2 cellular contexts compared by ENCODE assay signal in the genomic region with DNA sequence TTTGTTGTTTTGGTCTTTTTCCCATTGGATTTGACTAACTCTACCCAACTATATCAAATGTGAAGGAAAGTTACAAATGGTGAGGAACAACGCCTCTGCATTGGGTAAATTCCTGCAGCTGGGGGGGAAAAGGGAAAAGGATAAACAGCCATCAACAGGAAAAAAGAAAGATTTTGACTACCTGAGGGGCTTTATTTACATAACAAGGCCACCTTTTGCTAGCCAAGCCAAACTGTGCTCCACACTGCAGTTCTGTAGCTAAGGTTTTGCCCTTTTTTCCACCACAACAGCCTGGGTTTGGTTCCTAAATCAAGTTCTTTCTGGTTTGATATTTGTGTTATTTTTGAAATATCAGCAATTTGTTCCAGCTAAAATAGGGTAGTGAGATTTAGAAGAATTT.
TF ChIP-seq lines count a peak whose summit lies in the region.

No MANE protein-coding gene starts in this region.

TF ChIP-seq in GM23338, 12 proteins besides CTCF, POLR2A, EP300 and RAD21:
- TF ChIP-seq, protein P1, sequence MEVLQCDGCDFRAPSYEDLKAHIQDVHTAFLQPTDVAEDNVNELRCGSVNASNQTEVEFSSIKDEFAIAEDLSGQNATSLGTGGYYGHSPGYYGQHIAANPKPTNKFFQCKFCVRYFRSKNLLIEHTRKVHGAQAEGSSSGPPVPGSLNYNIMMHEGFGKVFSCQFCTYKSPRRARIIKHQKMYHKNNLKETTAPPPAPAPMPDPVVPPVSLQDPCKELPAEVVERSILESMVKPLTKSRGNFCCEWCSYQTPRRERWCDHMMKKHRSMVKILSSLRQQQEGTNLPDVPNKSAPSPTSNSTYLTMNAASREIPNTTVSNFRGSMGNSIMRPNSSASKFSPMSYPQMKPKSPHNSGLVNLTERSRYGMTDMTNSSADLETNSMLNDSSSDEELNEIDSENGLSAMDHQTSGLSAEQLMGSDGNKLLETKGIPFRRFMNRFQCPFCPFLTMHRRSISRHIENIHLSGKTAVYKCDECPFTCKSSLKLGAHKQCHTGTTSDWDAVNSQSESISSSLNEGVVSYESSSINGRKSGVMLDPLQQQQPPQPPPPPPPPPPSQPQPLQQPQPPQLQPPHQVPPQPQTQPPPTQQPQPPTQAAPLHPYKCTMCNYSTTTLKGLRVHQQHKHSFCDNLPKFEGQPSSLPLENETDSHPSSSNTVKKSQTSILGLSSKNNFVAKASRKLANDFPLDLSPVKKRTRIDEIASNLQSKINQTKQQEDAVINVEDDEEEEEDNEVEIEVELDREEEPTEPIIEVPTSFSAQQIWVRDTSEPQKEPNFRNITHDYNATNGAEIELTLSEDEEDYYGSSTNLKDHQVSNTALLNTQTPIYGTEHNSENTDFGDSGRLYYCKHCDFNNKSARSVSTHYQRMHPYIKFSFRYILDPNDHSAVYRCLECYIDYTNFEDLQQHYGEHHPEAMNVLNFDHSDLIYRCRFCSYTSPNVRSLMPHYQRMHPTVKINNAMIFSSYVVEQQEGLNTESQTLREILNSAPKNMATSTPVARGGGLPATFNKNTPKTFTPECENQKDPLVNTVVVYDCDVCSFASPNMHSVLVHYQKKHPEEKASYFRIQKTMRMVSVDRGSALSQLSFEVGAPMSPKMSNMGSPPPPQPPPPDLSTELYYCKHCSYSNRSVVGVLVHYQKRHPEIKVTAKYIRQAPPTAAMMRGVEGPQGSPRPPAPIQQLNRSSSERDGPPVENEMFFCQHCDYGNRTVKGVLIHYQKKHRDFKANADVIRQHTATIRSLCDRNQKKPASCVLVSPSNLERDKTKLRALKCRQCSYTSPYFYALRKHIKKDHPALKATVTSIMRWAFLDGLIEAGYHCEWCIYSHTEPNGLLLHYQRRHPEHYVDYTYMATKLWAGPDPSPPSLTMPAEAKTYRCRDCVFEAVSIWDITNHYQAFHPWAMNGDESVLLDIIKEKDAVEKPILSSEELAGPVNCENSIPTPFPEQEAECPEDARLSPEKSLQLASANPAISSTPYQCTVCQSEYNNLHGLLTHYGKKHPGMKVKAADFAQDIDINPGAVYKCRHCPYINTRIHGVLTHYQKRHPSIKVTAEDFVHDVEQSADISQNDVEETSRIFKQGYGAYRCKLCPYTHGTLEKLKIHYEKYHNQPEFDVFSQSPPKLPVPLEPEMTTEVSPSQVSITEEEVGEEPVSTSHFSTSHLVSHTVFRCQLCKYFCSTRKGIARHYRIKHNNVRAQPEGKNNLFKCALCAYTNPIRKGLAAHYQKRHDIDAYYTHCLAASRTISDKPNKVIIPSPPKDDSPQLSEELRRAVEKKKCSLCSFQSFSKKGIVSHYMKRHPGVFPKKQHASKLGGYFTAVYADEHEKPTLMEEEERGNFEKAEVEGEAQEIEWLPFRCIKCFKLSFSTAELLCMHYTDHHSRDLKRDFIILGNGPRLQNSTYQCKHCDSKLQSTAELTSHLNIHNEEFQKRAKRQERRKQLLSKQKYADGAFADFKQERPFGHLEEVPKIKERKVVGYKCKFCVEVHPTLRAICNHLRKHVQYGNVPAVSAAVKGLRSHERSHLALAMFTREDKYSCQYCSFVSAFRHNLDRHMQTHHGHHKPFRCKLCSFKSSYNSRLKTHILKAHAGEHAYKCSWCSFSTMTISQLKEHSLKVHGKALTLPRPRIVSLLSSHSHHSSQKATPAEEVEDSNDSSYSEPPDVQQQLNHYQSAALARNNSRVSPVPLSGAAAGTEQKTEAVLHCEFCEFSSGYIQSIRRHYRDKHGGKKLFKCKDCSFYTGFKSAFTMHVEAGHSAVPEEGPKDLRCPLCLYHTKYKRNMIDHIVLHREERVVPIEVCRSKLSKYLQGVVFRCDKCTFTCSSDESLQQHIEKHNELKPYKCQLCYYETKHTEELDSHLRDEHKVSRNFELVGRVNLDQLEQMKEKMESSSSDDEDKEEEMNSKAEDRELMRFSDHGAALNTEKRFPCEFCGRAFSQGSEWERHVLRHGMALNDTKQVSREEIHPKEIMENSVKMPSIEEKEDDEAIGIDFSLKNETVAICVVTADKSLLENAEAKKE (CRISPR knock-in tag; IDR thresholded peaks at IDR 0.05), result 0 out of 2 replicates have a peak, but pooled peaks have one; percentile 6
- no peak for TF ChIP-seq CREB1 (CRISPR knock-in tag; IDR thresholded peaks at IDR 0.05; ENCODE audit: low read depth)
- peak; percentile 94 for TF ChIP-seq NANOG (IDR thresholded peaks at IDR 0.05; ENCODE audit: borderline replicate concordance)
- no peak for TF ChIP-seq ZNF331 (CRISPR knock-in tag; IDR thresholded peaks at IDR 0.05; ENCODE audit: low read depth)
- no peak for TF ChIP-seq STAT1 (IDR thresholded peaks at IDR 0.05; ENCODE audit: unreplicated experiment)
- TF ChIP-seq, protein P2, sequence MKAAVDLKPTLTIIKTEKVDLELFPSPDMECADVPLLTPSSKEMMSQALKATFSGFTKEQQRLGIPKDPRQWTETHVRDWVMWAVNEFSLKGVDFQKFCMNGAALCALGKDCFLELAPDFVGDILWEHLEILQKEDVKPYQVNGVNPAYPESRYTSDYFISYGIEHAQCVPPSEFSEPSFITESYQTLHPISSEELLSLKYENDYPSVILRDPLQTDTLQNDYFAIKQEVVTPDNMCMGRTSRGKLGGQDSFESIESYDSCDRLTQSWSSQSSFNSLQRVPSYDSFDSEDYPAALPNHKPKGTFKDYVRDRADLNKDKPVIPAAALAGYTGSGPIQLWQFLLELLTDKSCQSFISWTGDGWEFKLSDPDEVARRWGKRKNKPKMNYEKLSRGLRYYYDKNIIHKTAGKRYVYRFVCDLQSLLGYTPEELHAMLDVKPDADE (IDR thresholded peaks at IDR 0.05), result no peak

TF ChIP-seq in K562, 482 proteins besides CTCF, POLR2A, EP300 and RAD21:
- TF ChIP-seq KHSRP (IDR thresholded peaks at IDR 0.05) (no peak), PHTF2 (CRISPR knock-in tag; IDR thresholded peaks at IDR 0.05) (no peak), TCF7 (IDR thresholded peaks at IDR 0.05; ENCODE audit: borderline replicate concordance) (no peak), ZNF316 (IDR thresholded peaks at IDR 0.05) (peak; percentile 63), MAFG (tag; conservative IDR thresholded peaks at IDR 0.05) (peak; percentile 31; the same call in 1 of the 2 replicates), C11orf30 (IDR thresholded peaks at IDR 0.05; ENCODE audit: low read depth) (peak; percentile 44; the same call in 1 of the 2 replicates)
